21 cellular contexts compared by ENCODE assay signal in genomic region chr5:145585443-145586148, GRCh38.
"Had no signal": no experiment of that assay in that cellular context is flagged by ENCODE, and none has a peak within 500 bp of the region (broad histone marks: within the 10 kb centered on the region; RNA-seq: fewer than 3 reads in every experiment).

No MANE protein-coding gene starts in this region.

- H3K9me3 ChIP-seq: ascending aorta, gastrocnemius medialis, thoracic aorta had no signal

- H3K27ac ChIP-seq: ascending aorta, breast epithelium, gastrocnemius medialis, ovary, thoracic aorta had no signal

- H3K27me3 ChIP-seq: ascending aorta, breast epithelium, gastrocnemius medialis, ovary had no signal

- H3K4me1 ChIP-seq: ascending aorta, breast epithelium, gastrocnemius medialis had no signal

- ATAC-seq: activated CD8-positive, alpha-beta T cell treated with anti-CD3 and anti-CD28 coated beads, Interleukin-2, amount 10 ng/mL, durations not matched to agents 7 days and 5 days; gastrocnemius medialis; naive thymus-derived CD8-positive, alpha-beta T cell; sciatic nerve; stimulated activated memory B cell treated with anti-CD40 and anti-IgM and Interleukin-4, amounts not matched to agents 10 μg/mL and 1 μg/mL and 100 μg/mL, for 72 hours had no signal

- FAIRE-seq: endometrium had no signal

- H3K4me3 Mint-ChIP-seq: activated CD4-positive, alpha-beta T cell treated with anti-CD3 and anti-CD28 coated beads, Interleukin-2, amount 10 ng/mL, durations not matched to agents 24 days and 14 days; activated CD8-positive, alpha-beta T cell treated with anti-CD3 and anti-CD28 coated beads, Interleukin-2, amount 10 ng/mL, durations not matched to agents 7 days and 5 days; activated naive CD4-positive, alpha-beta T cell treated with anti-CD3 and anti-CD28 coated beads, Interleukin-2, amount 10 ng/mL, durations not matched to agents 7 days and 5 days; activated T-cell treated with anti-CD3 and anti-CD28 coated beads, Interleukin-2, amount 50 U/mL, for 24 hours; immature natural killer cell; memory B cell; naive thymus-derived CD8-positive, alpha-beta T cell; stimulated activated memory B cell treated with anti-CD40 and anti-IgM and Interleukin-4, amounts not matched to agents 10 μg/mL and 1 μg/mL and 100 μg/mL, for 72 hours had no signal

- H3K27me3 Mint-ChIP-seq: activated CD4-positive, alpha-beta T cell treated with anti-CD3 and anti-CD28 coated beads, Interleukin-2, amount 10 ng/mL, durations not matched to agents 24 days and 14 days; activated naive CD4-positive, alpha-beta T cell treated with anti-CD3 and anti-CD28 coated beads, Interleukin-2, amount 10 ng/mL, durations not matched to agents 7 days and 5 days; activated T-cell treated with anti-CD3 and anti-CD28 coated beads, Interleukin-2, amount 50 U/mL, for 24 hours; memory B cell; naive thymus-derived CD8-positive, alpha-beta T cell; stimulated activated memory B cell treated with anti-CD40 and anti-IgM and Interleukin-4, amounts not matched to agents 10 μg/mL and 1 μg/mL and 100 μg/mL, for 72 hours had no signal

- H3K27ac Mint-ChIP-seq: activated CD4-positive, alpha-beta T cell treated with anti-CD3 and anti-CD28 coated beads, Interleukin-2, amount 10 ng/mL, durations not matched to agents 24 days and 14 days; activated CD8-positive, alpha-beta T cell treated with anti-CD3 and anti-CD28 coated beads, Interleukin-2, amount 10 ng/mL, durations not matched to agents 7 days and 5 days; activated T-cell treated with anti-CD3 and anti-CD28 coated beads, Interleukin-2, amount 50 U/mL, for 24 hours; immature natural killer cell; memory B cell; naive thymus-derived CD8-positive, alpha-beta T cell; stimulated activated memory B cell treated with anti-CD40 and anti-IgM and Interleukin-4, amounts not matched to agents 10 μg/mL and 1 μg/mL and 100 μg/mL, for 72 hours had no signal

- H3K9me3 Mint-ChIP-seq: activated CD4-positive, alpha-beta T cell treated with anti-CD3 and anti-CD28 coated beads, Interleukin-2, amount 10 ng/mL, durations not matched to agents 24 days and 14 days had no signal

- H3K4me3 ChIP-seq: ascending aorta, breast epithelium, gastrocnemius medialis, ovary, thoracic aorta had no signal

- H3K36me3 Mint-ChIP-seq: activated naive CD4-positive, alpha-beta T cell treated with anti-CD3 and anti-CD28 coated beads, Interleukin-2, amount 10 ng/mL, durations not matched to agents 7 days and 5 days; immature natural killer cell; memory B cell; naive thymus-derived CD8-positive, alpha-beta T cell; stimulated activated memory B cell treated with anti-CD40 and anti-IgM and Interleukin-4, amounts not matched to agents 10 μg/mL and 1 μg/mL and 100 μg/mL, for 72 hours had no signal

- DNase-seq: activated CD4-positive, alpha-beta T cell treated with anti-CD3 and anti-CD28 coated beads, Interleukin-2, amount 10 ng/mL, durations not matched to agents 24 days and 14 days; activated CD8-positive, alpha-beta T cell treated with anti-CD3 and anti-CD28 coated beads, Interleukin-2, amount 10 ng/mL, durations not matched to agents 7 days and 5 days; activated naive CD4-positive, alpha-beta T cell treated with anti-CD3 and anti-CD28 coated beads, Interleukin-2, amount 10 ng/mL, durations not matched to agents 7 days and 5 days; activated T-cell treated with anti-CD3 and anti-CD28 coated beads, Interleukin-2, amount 50 U/mL, for 24 hours; cortex of kidney; gastrocnemius medialis; head of caudate nucleus; immature natural killer cell; kidney glomerular epithelial cell; naive thymus-derived CD8-positive, alpha-beta T cell; ovary; stimulated activated CD4-positive, alpha-beta T cell treated with anti-CD3 and anti-CD28 coated beads, Interleukin-4, amount 100 ng/mL, for 24 hours; T-helper 1 cell; T-helper 9 cell had no signal

- H3K36me3 ChIP-seq: ascending aorta, breast epithelium, gastrocnemius medialis, ovary, thoracic aorta had no signal

- H3K4me1 Mint-ChIP-seq: activated CD4-positive, alpha-beta T cell treated with anti-CD3 and anti-CD28 coated beads, Interleukin-2, amount 10 ng/mL, durations not matched to agents 24 days and 14 days; activated naive CD4-positive, alpha-beta T cell treated with anti-CD3 and anti-CD28 coated beads, Interleukin-2, amount 10 ng/mL, durations not matched to agents 7 days and 5 days; immature natural killer cell; memory B cell; naive thymus-derived CD8-positive, alpha-beta T cell; stimulated activated memory B cell treated with anti-CD40 and anti-IgM and Interleukin-4, amounts not matched to agents 10 μg/mL and 1 μg/mL and 100 μg/mL, for 72 hours had no signal
